ENCODE assay signal across 8 cellular contexts in the genomic region with DNA sequence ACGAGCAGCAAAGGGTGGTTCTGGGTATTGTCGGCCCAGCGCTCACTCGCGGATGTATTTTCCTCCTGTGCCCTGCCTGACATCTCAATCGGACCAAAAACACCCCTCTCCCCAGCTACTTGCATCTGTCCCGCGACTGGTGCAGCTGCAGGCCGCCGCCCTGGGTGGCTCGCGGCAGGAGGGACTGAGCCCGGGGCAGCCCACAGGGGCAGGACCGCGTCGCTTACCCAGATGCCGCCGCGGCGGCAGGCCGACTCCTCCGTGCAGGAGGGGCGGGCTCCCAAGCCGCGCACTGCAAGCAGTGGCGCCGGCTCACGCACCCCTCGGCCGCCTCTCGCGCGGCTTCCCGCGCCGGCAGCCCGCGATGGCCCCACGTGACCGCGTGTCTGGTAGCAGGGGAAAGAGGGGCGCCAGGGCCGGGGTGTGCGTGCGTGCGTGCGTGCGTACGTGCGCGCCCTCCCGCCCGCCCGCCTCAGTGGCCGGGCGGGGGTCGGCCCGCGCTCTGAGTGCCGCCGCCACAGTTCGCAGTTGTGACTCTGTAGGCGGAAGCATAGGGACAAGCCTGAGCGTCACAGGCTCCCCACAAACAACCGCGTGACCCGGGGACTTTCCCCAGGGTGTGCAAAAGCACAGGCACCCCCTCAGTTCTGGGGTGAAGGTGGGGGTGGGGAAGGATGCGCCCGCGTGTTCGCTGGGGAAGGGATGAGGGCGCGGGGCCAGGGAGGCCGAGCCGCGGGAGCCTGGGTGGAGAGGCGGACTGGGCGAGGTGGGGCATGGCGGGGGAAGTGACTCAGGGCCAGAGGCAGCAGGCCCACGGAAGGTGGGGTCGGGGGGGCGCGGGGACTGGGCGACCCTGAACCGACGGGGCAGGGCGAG. TPM values are rescaled to one million over a fixed set of nuclear protein-coding genes. Genes with fewer than 3 reads are reported as not detected.
A peak's percentile ranks its signal among the peaks of the same experiment; 100 is the strongest.
DNase-seq lines count a peak whose midpoint lies in the region; ATAC-seq lines count a peak whose summit lies in the region.

A gene with protein sequence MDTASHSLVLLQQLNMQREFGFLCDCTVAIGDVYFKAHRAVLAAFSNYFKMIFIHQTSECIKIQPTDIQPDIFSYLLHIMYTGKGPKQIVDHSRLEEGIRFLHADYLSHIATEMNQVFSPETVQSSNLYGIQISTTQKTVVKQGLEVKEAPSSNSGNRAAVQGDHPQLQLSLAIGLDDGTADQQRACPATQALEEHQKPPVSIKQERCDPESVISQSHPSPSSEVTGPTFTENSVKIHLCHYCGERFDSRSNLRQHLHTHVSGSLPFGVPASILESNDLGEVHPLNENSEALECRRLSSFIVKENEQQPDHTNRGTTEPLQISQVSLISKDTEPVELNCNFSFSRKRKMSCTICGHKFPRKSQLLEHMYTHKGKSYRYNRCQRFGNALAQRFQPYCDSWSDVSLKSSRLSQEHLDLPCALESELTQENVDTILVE (minus strand): TSS at position 405 of the 876 bp plus-strand sequence. CDS start 13,305 bp downstream, outside the sequence.

- no peaks in the 10 kb centered on the region for H3K9me3 ChIP-seq in endocrine pancreas (ENCODE audit: control insufficient read depth, low read length)
- H3K9me3 ChIP-seq in mesodermal cell (ENCODE audit: control insufficient read depth, low read length): no peaks in the 10 kb centered on the region

- H3K27ac Mint-ChIP-seq in activated CD8-positive, alpha-beta memory T cell treated with anti-CD3 and anti-CD28 coated beads, Interleukin-2, amount 10 ng/mL, durations not matched to agents 7 days and 5 days: peak within 1 kb of the TSS; percentile 99

- peaks cover 55% of the 10 kb centered on the region for H3K36me3 Mint-ChIP-seq in activated CD8-positive, alpha-beta memory T cell treated with anti-CD3 and anti-CD28 coated beads, Interleukin-2, amount 10 ng/mL, durations not matched to agents 7 days and 5 days

- H3K27me3 ChIP-seq in endocrine pancreas (ENCODE audit: control insufficient read depth, insufficient read depth, low read length): no peaks in the 10 kb centered on the region

- H3K4me3 Mint-ChIP-seq in activated CD8-positive, alpha-beta memory T cell treated with anti-CD3 and anti-CD28 coated beads, Interleukin-2, amount 10 ng/mL, durations not matched to agents 7 days and 5 days: peak within 1 kb of the TSS; percentile 91

- CTCF ChIA-PET in activated CD8-positive, alpha-beta memory T cell treated with anti-CD3 and anti-CD28 coated beads, Interleukin-2, amount 10 ng/mL, durations not matched to agents 7 days and 5 days (lab: Charles Lee): interaction anchor here (0.7 to 3.3 kb wide), 6 partner anchors 8 to 74 kb away, joined by 3 to 22 read pairs (median 4); no protein-coding TSS in a partner anchor

- H3K9me3 Mint-ChIP-seq in activated CD8-positive, alpha-beta memory T cell treated with anti-CD3 and anti-CD28 coated beads, Interleukin-2, amount 10 ng/mL, durations not matched to agents 7 days and 5 days (ENCODE audit: low read depth): no peaks in the 10 kb centered on the region

- no peaks in the 10 kb centered on the region for H3K27me3 Mint-ChIP-seq in activated CD8-positive, alpha-beta memory T cell treated with anti-CD3 and anti-CD28 coated beads, Interleukin-2, amount 10 ng/mL, durations not matched to agents 7 days and 5 days

- peak within 1 kb of the TSS; percentile 92 for H3K9ac ChIP-seq in endocrine pancreas (ENCODE audit: control insufficient read depth, insufficient read depth, low read length)

- 0 to 1% methylated on average over 36 to 40 of the region's 87 CpGs for WGBS in mesodermal cell (ENCODE audit: insufficient coverage in 2 of 2), 2 experiments

- H3K36me3 ChIP-seq in endocrine pancreas (ENCODE audit: control insufficient read depth, insufficient read depth, low read length): no peaks in the 10 kb centered on the region
- peaks cover 9% of the 10 kb centered on the region for H3K36me3 ChIP-seq in mesodermal cell (ENCODE audit: control insufficient read depth, insufficient read depth, low read length)

- H3K27ac ChIP-seq in mesodermal cell (ENCODE audit: low read depth, low read length, severe bottlenecking): peak within 1 kb of the TSS; percentile 100

- DNase-seq in COR-L47 (lab: John Stamatoyannopoulos, UW) (peak; percentile 94), HT1080 (ENCODE audit: low read depth) (peak; percentile 95), NOMO-1 treated with dmso at 0.1 percent for 144 hours (lab: John Stamatoyannopoulos, UW; ENCODE audit: unreplicated experiment) (peak; percentile 77)
- peak; percentile 99 for DNase-seq in activated CD8-positive, alpha-beta memory T cell treated with anti-CD3 and anti-CD28 coated beads, Interleukin-2, amount 10 ng/mL, durations not matched to agents 7 days and 5 days
- peak; percentile 85 for DNase-seq in stimulated activated CD8-positive, alpha-beta memory T cell treated with anti-CD3 and anti-CD28 coated beads, Interleukin-15, amount 100 ng/mL, for 24 hours (ENCODE audit: low read depth)

- ATAC-seq in GM21367 (IDR thresholded peaks at IDR 0.05; ENCODE audit: unreplicated experiment): peak; percentile 49
- peak; percentile 68 for ATAC-seq in activated CD8-positive, alpha-beta memory T cell treated with anti-CD3 and anti-CD28 coated beads, Interleukin-2, amount 10 ng/mL, durations not matched to agents 7 days and 5 days

- H3K4me3 ChIP-seq in endocrine pancreas (ENCODE audit: control insufficient read depth, insufficient read depth, low read length): peak within 1 kb of the TSS; percentile 66
- H3K4me3 ChIP-seq in mesodermal cell (ENCODE audit: extremely low read depth, insufficient read depth, low read length, poor library complexity, severe bottlenecking): peak within 1 kb of the TSS; percentile 84

- H3K4me1 Mint-ChIP-seq in activated CD8-positive, alpha-beta memory T cell treated with anti-CD3 and anti-CD28 coated beads, Interleukin-2, amount 10 ng/mL, durations not matched to agents 7 days and 5 days: peaks cover 46% of the 10 kb centered on the region

- peaks cover 10% of the 10 kb centered on the region for H3K4me1 ChIP-seq in endocrine pancreas (ENCODE audit: control insufficient read depth, insufficient read depth, low read length)
- peaks cover 36% of the 10 kb centered on the region for H3K4me1 ChIP-seq in mesodermal cell (ENCODE audit: control insufficient read depth, insufficient read depth, low read length, poor library complexity, severe bottlenecking)

RNA-seq across cellular contexts. Expression of the gene that starts here (rescaled TPM):
- 3.6 and 6.0 TPM in 2 replicates for total RNA-seq in HT1080 (2014; rRNA removed; shearing (Covaris generic))
- polyA plus RNA-seq in HT1080 (2015; cell fraction: cytosol; rRNA removed): 3.9 and 4.5 TPM in 2 replicates
- 10.1 and 15.4 TPM in 2 replicates for polyA plus RNA-seq in HT1080 (2015; cell fraction: nucleus; rRNA removed)
- 10 to 100 TPM; 31.4 to 42.8 TPM for total RNA-seq in activated CD8-positive, alpha-beta memory T cell treated with anti-CD3 and anti-CD28 coated beads, Interleukin-2, amount 10 ng/mL, durations not matched to agents 7 days and 5 days
- polyA plus RNA-seq in mesodermal cell (2013, experiment 1 of 2): 8.3 TPM
- 9.8 TPM for polyA plus RNA-seq in mesodermal cell (2013, experiment 2 of 2)

Comparison
In these comparisons a context has a peak if more than half of its experiments do, and no peak if none do; other contexts are left out.
1. Peak in every context shown above with its lines: DNase-seq, ATAC-seq, H3K4me3 ChIP-seq and H3K27ac ChIP-seq.